1 cellular context compared by ENCODE assay signal in genomic region chr3:38349684-38350359, GRCh38.
TF ChIP-seq lines count a peak whose summit lies in the region.

No MANE protein-coding gene starts in this region.

TF ChIP-seq in GM12878, 131 proteins besides CTCF, POLR2A, EP300 and RAD21 (continued from another document):
- TF ChIP-seq ATF2 (IDR thresholded peaks at IDR 0.05; ENCODE audit: low read length) (no peak), CHD2 (IDR thresholded peaks at IDR 0.05; ENCODE audit: borderline replicate concordance, low read depth, low read length) (no peak), PKNOX1 (IDR thresholded peaks at IDR 0.05) (no peak), ZNF207 (IDR thresholded peaks at IDR 0.05; ENCODE audit: borderline replicate concordance) (no peak), ZBTB33 (IDR thresholded peaks at IDR 0.05) (no peak), TCF12 (IDR thresholded peaks at IDR 0.05; ENCODE audit: low read depth, low read length) (no peak), ZBED1 (IDR thresholded peaks at IDR 0.05; ENCODE audit: borderline replicate concordance) (no peak)
